26 cellular contexts compared by ENCODE assay signal in genomic region chr7:149525280-149525679, GRCh38.
"Had no signal": no experiment of that assay in that cellular context is flagged by ENCODE, and none has a peak within 500 bp of the region (broad histone marks: within the 10 kb centered on the region; RNA-seq: fewer than 3 reads in every experiment).

No MANE protein-coding gene starts in this region.

- ATAC-seq: esophagus mucosa; gastroesophageal sphincter; heart right ventricle; left cardiac atrium; left lung; left ventricle myocardium superior; lower lobe of right lung; mucosa of descending colon; naive thymus-derived CD8-positive, alpha-beta T cell had no signal

- H3K27me3 ChIP-seq: dorsolateral prefrontal cortex, foreskin keratinocyte, gastroesophageal sphincter, heart right ventricle, left lung had no signal

- H3K36me3 ChIP-seq: esophagus squamous epithelium, gastroesophageal sphincter, heart right ventricle, left lung, lower lobe of right lung had no signal

- DNase-seq: dermis blood vessel endothelial cell; dorsolateral prefrontal cortex; effector CD4-positive, alpha-beta T cell; effector memory CD4-positive, alpha-beta T cell; erythroblast; esophagus squamous epithelium; foreskin keratinocyte; heart right ventricle; hippocampal formation; left cardiac atrium; left lung; left ventricle myocardium superior; lower lobe of right lung; mesenchymal stem cell; mucosa of descending colon; naive B cell; naive thymus-derived CD8-positive, alpha-beta T cell had no signal

- H3K4me3 ChIP-seq: coronary artery, dorsolateral prefrontal cortex, esophagus squamous epithelium, gastroesophageal sphincter, heart right ventricle, left lung, lower lobe of right lung, mucosa of descending colon had no signal

- H3K27ac ChIP-seq: coronary artery, dorsolateral prefrontal cortex, epithelial cell of prostate, esophagus squamous epithelium, foreskin keratinocyte, gastroesophageal sphincter, heart right ventricle, left lung, lower lobe of right lung had no signal

- FAIRE-seq: colon, endothelial cell of umbilical vein, frontal cortex, islet of Langerhans, keratinocyte had no signal

- H3K4me1 ChIP-seq: esophagus squamous epithelium, gastroesophageal sphincter, heart right ventricle, left lung, lower lobe of right lung had no signal
